Comparison of ENCODE assay signal across 31 cellular contexts in genomic region chr4:40952672-40953071, GRCh38.
"Had no signal": no experiment of that assay in that cellular context is flagged by ENCODE, and none has a peak within 500 bp of the region (broad histone marks: within the 10 kb centered on the region; RNA-seq: fewer than 3 reads in every experiment).

No MANE protein-coding gene starts in this region.

- H3K4me3 Mint-ChIP-seq: activated naive CD8-positive, alpha-beta T cell; activated T-cell treated with anti-CD3 and anti-CD28 coated beads, Interleukin-2, amount 50 U/mL, for 72 hours; dendritic cell treated with granulocyte-macrophage colony-stimulating factor and Interleukin-4, amounts not matched to agents 40 ng/mL and 50 ng/mL, for 4 days; nephron; stimulated activated naive B cell treated with anti-CD40 and anti-IgM and Interleukin-4, amounts not matched to agents 10 μg/mL and 1 μg/mL and 100 μg/mL, for 72 hours; T-helper 1 cell treated with Interleukin-12 subunit alpha and Interleukin-12 subunit beta and Interleukin-4 antibody, amounts not matched to agents 30 μg/mL and 1 μg/mL, for 36 hours had no signal

- H3K4me1 ChIP-seq: body of pancreas had no signal

- H3K27me3 ChIP-seq: body of pancreas, esophagus squamous epithelium, stomach, tibial nerve had no signal

- ATAC-seq: activated T-cell treated with anti-CD3 and anti-CD28 coated beads, Interleukin-2, amount 50 U/mL, for 72 hours; body of pancreas; left colon; stimulated activated naive B cell treated with anti-CD40 and anti-IgM and Interleukin-4, amounts not matched to agents 10 μg/mL and 1 μg/mL and 100 μg/mL, for 72 hours had no signal

- H3K27ac Mint-ChIP-seq: activated naive CD8-positive, alpha-beta T cell; activated T-cell treated with anti-CD3 and anti-CD28 coated beads, Interleukin-2, amount 50 U/mL, for 72 hours; dendritic cell treated with granulocyte-macrophage colony-stimulating factor and Interleukin-4, amounts not matched to agents 40 ng/mL and 50 ng/mL, for 4 days; stimulated activated naive B cell treated with anti-CD40 and anti-IgM and Interleukin-4, amounts not matched to agents 10 μg/mL and 1 μg/mL and 100 μg/mL, for 72 hours; T-helper 1 cell treated with Interleukin-12 subunit alpha and Interleukin-12 subunit beta and Interleukin-4 antibody, amounts not matched to agents 30 μg/mL and 1 μg/mL, for 36 hours had no signal

- H3K9me3 ChIP-seq: body of pancreas, esophagus squamous epithelium, lower lobe of right lung, SK-N-SH, stomach, tibial nerve had no signal

- H3K9me3 Mint-ChIP-seq: activated T-cell treated with anti-CD3 and anti-CD28 coated beads, Interleukin-2, amount 50 U/mL, for 72 hours; dendritic cell treated with granulocyte-macrophage colony-stimulating factor and Interleukin-4, amounts not matched to agents 40 ng/mL and 50 ng/mL, for 4 days; nephron; stimulated activated naive B cell treated with anti-CD40 and anti-IgM and Interleukin-4, amounts not matched to agents 10 μg/mL and 1 μg/mL and 100 μg/mL, for 72 hours; T-helper 1 cell treated with Interleukin-12 subunit alpha and Interleukin-12 subunit beta and Interleukin-4 antibody, amounts not matched to agents 30 μg/mL and 1 μg/mL, for 36 hours had no signal

- H3K27ac ChIP-seq: VCaP had no signal

- H3K4me3 ChIP-seq: body of pancreas, esophagus squamous epithelium, lower lobe of right lung, smooth muscle cell, stomach, tibial nerve had no signal

- H3K27me3 Mint-ChIP-seq: dendritic cell treated with granulocyte-macrophage colony-stimulating factor and Interleukin-4, amounts not matched to agents 40 ng/mL and 50 ng/mL, for 4 days; stimulated activated naive B cell treated with anti-CD40 and anti-IgM and Interleukin-4, amounts not matched to agents 10 μg/mL and 1 μg/mL and 100 μg/mL, for 72 hours had no signal

- H3K36me3 Mint-ChIP-seq: activated naive CD8-positive, alpha-beta T cell; stimulated activated naive B cell treated with anti-CD40 and anti-IgM and Interleukin-4, amounts not matched to agents 10 μg/mL and 1 μg/mL and 100 μg/mL, for 72 hours had no signal

- DNase-seq: activated CD4-positive, alpha-beta T cell treated with anti-CD3 and anti-CD28 coated beads for 4 hours; activated CD4-positive, alpha-beta T cell treated with anti-CD3 and anti-CD28 coated beads, Interleukin-2, amount 50 U/mL, for 4 hours; activated naive CD4-positive, alpha-beta T cell; activated T-cell treated with anti-CD3 and anti-CD28 coated beads for 4 hours; activated T-cell treated with anti-CD3 and anti-CD28 coated beads, Interleukin-2, amount 50 U/mL, for 72 hours; anterior cingulate cortex; body of pancreas; cerebellar nuclear complex; effector CD4-positive, alpha-beta T cell; esophagus squamous epithelium; foreskin melanocyte; glutamatergic neuron; hippocampal formation; left colon; lower lobe of right lung; mesenchymal stem cell; posterior cingulate gyrus; SK-N-SH; stimulated activated CD4-positive, alpha-beta T cell treated with anti-CD3 and anti-CD28 coated beads, Interleukin-1b, Interleukin-23, amount 100 ng/mL, for 48 hours; stimulated activated CD4-positive, alpha-beta T cell treated with anti-CD3 and anti-CD28 coated beads, Interleukin-4, amount 100 ng/mL, for 4 hours; stimulated activated naive B cell treated with anti-CD40 and anti-IgM and Interleukin-4, amounts not matched to agents 10 μg/mL and 1 μg/mL and 100 μg/mL, for 72 hours; stomach; SW 1271; T-helper 9 cell had no signal

- H3K36me3 ChIP-seq: esophagus squamous epithelium, lower lobe of right lung, stomach, tibial nerve had no signal
